ENCODE assay signal across 8 cellular contexts in the genomic region with DNA sequence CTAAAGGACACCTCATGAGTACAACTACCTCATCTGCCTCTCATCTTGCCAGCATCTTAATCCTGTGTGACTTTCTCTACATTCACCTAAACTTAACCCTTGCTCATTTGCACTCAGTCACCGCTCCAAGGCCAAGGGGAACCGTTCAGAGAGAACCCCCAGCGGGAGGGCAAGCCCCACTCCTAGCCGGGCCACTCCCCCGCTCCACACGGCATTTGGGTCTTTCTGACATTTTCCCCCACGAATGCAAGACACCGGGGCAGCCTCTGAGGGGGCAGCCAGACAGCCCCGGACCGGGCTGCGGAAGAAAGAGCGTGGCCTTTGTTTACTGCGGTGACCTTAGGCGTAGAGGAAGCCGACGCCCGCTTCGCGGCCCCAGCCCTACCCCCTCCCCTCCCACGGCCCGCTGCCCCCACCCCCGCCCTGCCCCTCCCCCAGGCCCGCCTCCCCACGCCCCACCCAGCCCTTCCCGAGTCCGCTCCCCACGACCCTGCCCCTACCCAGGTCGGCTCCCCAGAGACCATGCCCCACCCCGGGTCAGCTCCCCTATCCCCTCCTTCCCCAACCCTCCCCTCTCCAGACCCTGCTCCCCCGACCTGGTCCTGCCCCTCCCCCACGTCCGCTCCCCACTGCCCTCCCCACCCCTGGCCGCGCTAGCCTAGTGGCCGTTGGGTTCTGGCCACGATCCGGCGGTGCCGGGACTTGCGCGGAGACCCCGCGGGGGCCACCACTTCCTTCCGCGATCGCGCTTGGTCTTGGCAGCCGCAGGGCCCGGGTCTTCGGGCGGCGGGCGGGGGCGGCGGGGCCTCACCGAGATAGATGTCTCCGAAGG. TPM values are rescaled to one million over a fixed set of nuclear protein-coding genes. Genes with fewer than 3 reads are reported as not detected.
DNase-seq lines count a peak whose midpoint lies in the region; ATAC-seq and TF ChIP-seq lines count a peak whose summit lies in the region.

No MANE protein-coding gene starts in this region.

- H2AK5ac ChIP-seq in mesendoderm (ENCODE audit: low read length), result peak overlapping the region; percentile 78

- POLR2A ChIA-PET in GM10248 (lab: Yijun Ruan, JAX), result interaction anchor here (0.6 to 0.9 kb wide), 2 partner anchors 11 to 44 kb away, joined by 3 read pairs; partner anchors contain the start of gene SLC16A3

- no CpG with 5 or more reads among the region's 57 CpGs for WGBS in mesendoderm (ENCODE audit: extremely low coverage, insufficient coverage, low lambda C conversion rate)

- peak overlapping the region; percentile 99 for H3K4ac ChIP-seq in mesendoderm (ENCODE audit: low read depth, low read length)

- peak overlapping the region; percentile 97 for H3K56ac ChIP-seq in mesendoderm (ENCODE audit: low read length)

- peak; percentile 4 for ATAC-seq in HG03280 (IDR thresholded peaks at IDR 0.05; ENCODE audit: unreplicated experiment)
- ATAC-seq in activated CD4-positive, CD25-positive, alpha-beta regulatory T cell treated with anti-CD3 and anti-CD28 coated beads, Interleukin-2, amount 50 U/mL, for 24 hours, result peak; percentile 12 to 14

- H3K27ac ChIP-seq in mesendoderm (ENCODE audit: low read depth, low read length), result peak overlapping the region; percentile 88
- peak overlapping the region; percentile 85 for H3K27ac ChIP-seq in temporal lobe (ENCODE audit: low read depth, low read length)

- H4K5ac ChIP-seq in mesendoderm (ENCODE audit: low read length), result no peak overlapping the region

- peaks cover 49% of the 10 kb centered on the region for H3K79me2 ChIP-seq in mesendoderm (ENCODE audit: control insufficient read depth, insufficient read depth, low read length)

- H3K79me1 ChIP-seq in mesendoderm (ENCODE audit: low read length), result peaks cover 14% of the 10 kb centered on the region

- peaks cover 12% of the 10 kb centered on the region for H3K36me3 ChIP-seq in mesendoderm (ENCODE audit: control insufficient read depth, insufficient read depth, low read length)

- peak overlapping the region; percentile 99 for H3K18ac ChIP-seq in mesendoderm (ENCODE audit: low read length)

- no peaks in the 10 kb centered on the region for H3K27me3 ChIP-seq in mesendoderm (ENCODE audit: insufficient read depth, low read length, poor library complexity)

- H2BK15ac ChIP-seq in mesendoderm (replicated peaks; ENCODE audit: low read depth), result no peak overlapping the region

- TF ChIP-seq CTCF in GM10248 (IDR thresholded peaks at IDR 0.05; ENCODE audit: control extremely low read depth, extremely low read depth, low read depth, missing control alignments), result no peak

- no peak overlapping the region for H3K23ac ChIP-seq in mesendoderm (ENCODE audit: low read length)

- no peak overlapping the region for H2BK5ac ChIP-seq in mesendoderm (ENCODE audit: low read length)

- H2BK120ac ChIP-seq in mesendoderm (ENCODE audit: low read depth, low read length), result peak overlapping the region; percentile 96

- H4K8ac ChIP-seq in mesendoderm (ENCODE audit: low read depth, low read length), result peak overlapping the region; percentile 77

- H3K4me2 ChIP-seq in mesendoderm (ENCODE audit: low read length), result peak overlapping the region; percentile 91

- CTCF ChIA-PET in GM10248 (lab: Yijun Ruan, JAX), result interaction anchor here (1.2 kb wide), 1 partner anchor 28 kb away, joined by 4 read pairs; no protein-coding TSS in a partner anchor

- H3K4me3 ChIP-seq in mesendoderm (ENCODE audit: low read length), result peak overlapping the region; percentile 95

- peaks cover 5% of the 10 kb centered on the region for H3K4me1 ChIP-seq in mesendoderm (ENCODE audit: control insufficient read depth, low read depth, low read length)

- DNase-seq in GM10248 (ENCODE audit: extremely low spot score) (peak; percentile 65), ecto neural progenitor cell (ENCODE audit: low spot score) (peak; percentile 68), mesendoderm (peak; percentile 39), DMS79 (lab: John Stamatoyannopoulos, UW) (no peak), ureter (ENCODE audit: low spot score) (no peak)

- H3K9ac ChIP-seq in mesendoderm (ENCODE audit: low read length), result peak overlapping the region; percentile 94

RNA-seq across cellular contexts. Expression of gene CSNK1D, which starts 0.8 kb away (rescaled TPM):
- polyA plus RNA-seq in mesendoderm (2013, experiment 1 of 2), result 76.4 TPM
- 75.9 TPM for polyA plus RNA-seq in mesendoderm (2013, experiment 2 of 2)
- total RNA-seq in temporal lobe (32.2 TPM), ureter (170 TPM)

RNA-seq across cellular contexts. Expression of gene SLC16A3, which starts 43.9 kb away (rescaled TPM):
- 1.9 TPM for polyA plus RNA-seq in mesendoderm (2013, experiment 1 of 2)
- 1.6 TPM for polyA plus RNA-seq in mesendoderm (2013, experiment 2 of 2)
- total RNA-seq in temporal lobe, result 2.5 TPM
- total RNA-seq in ureter, result 44.2 TPM

RNA-seq across cellular contexts. Expression of gene CD7, which starts 44.7 kb away (rescaled TPM):
- polyA plus RNA-seq in mesendoderm (2013, experiment 1 of 2), result 0.34 TPM
- 0.39 TPM for polyA plus RNA-seq in mesendoderm (2013, experiment 2 of 2)
- total RNA-seq in temporal lobe (not detected), ureter (3.4 TPM)

Comparison
In these comparisons a context has a peak if more than half of its experiments do, and no peak if none do; other contexts are left out.
1. DNase-seq: peak in GM10248 (single experiment), ecto neural progenitor cell (single experiment) and mesendoderm (single experiment); none in DMS79 (single experiment) and ureter (single experiment).
2. RNA of gene SLC16A3, which starts 43.9 kb away (total RNA-seq): 44.2 TPM in ureter (single experiment); 2.5 TPM in temporal lobe (single experiment); every median in the first group is over 10 times any median in the second.